17 cellular contexts compared by ENCODE assay signal in the genomic region with DNA sequence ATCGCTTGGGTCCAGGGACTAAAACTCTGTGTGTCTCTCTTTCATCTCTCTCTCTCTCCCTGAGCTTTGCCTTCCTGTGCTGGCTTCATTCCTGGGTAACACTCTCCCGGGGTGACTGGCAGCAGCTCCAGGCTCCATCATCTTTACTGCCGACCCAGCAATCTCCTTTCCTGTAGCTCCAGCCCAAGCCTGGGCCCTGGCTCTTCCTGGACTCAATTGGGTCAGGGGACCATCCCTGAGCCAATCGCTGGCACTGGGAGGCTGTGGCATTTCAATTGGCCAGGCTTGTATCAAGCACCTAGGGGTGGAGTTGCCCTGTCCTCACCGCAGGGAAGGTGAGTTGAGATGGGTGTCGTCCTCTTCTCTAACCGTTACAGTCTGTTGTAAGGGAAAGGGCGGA. TPM values are rescaled to one million over a fixed set of nuclear protein-coding genes. Genes with fewer than 3 reads are reported as not detected.
DNase-seq lines count a peak whose midpoint lies in the region; ATAC-seq and TF ChIP-seq lines count a peak whose summit lies in the region.
"Had no signal": no experiment of that assay in that cellular context is flagged by ENCODE, and none has a peak within 500 bp of the region (broad histone marks: within the 10 kb centered on the region; RNA-seq: fewer than 3 reads in every experiment).

No MANE protein-coding gene starts in this region.

- no peak for TF ChIP-seq POLR2A in testis (IDR thresholded peaks at IDR 0.05)

- H3K36me3 ChIP-seq in kidney epithelial cell (ENCODE audit: control insufficient read depth, insufficient read depth, low read length) (no peaks in the 10 kb centered on the region), testis (ENCODE audit: low read depth, missing control alignments) (no peaks in the 10 kb centered on the region)
- H3K36me3 ChIP-seq: upper lobe of left lung had no signal

- TF ChIP-seq CTCF in chondrocyte (IDR thresholded peaks at IDR 0.05) (no peak), kidney epithelial cell (IDR thresholded peaks at IDR 0.05; ENCODE audit: insufficient read depth, low read length, poor library complexity, severe bottlenecking) (no peak), testis (IDR thresholded peaks at IDR 0.05) (no peak), WTC11 (IDR thresholded peaks at IDR 0.05) (no peak)

- CTCF ChIA-PET in WTC11 (lab: Charles Lee): interaction anchor here (0.6 to 4.1 kb wide), 4 partner anchors 15 to 67 kb away, joined by 5 to 28 read pairs (median 8); a partner anchor contains a TSS

- intact Hi-C loops in testis (cut with DNase I; ENCODE audit: low total_unique reads): no loop called here

- 40 to 47% methylated on average over 8 of the region's 8 CpGs for WGBS in testis, 2 donors

- H3K36me3 Mint-ChIP-seq in chondrocyte (ENCODE audit: low read depth): no peaks in the 10 kb centered on the region
- H3K36me3 Mint-ChIP-seq in WTC11: no peaks in the 10 kb centered on the region
- H3K36me3 Mint-ChIP-seq: activated naive CD4-positive, alpha-beta T cell treated with anti-CD3 and anti-CD28 coated beads, Interleukin-2, amount 50 U/mL, for 24 hours had no signal

- H3K9me3 Mint-ChIP-seq in chondrocyte (ENCODE audit: low read depth): no peaks in the 10 kb centered on the region
- no peaks in the 10 kb centered on the region for H3K9me3 Mint-ChIP-seq in WTC11
- H3K9me3 Mint-ChIP-seq: activated naive CD4-positive, alpha-beta T cell treated with anti-CD3 and anti-CD28 coated beads, Interleukin-2, amount 50 U/mL, for 24 hours had no signal

- no peaks in the 10 kb centered on the region for H3K27me3 Mint-ChIP-seq in chondrocyte (ENCODE audit: low read depth)
- no peaks in the 10 kb centered on the region for H3K27me3 Mint-ChIP-seq in WTC11 (ENCODE audit: low read depth)

- POLR2A ChIA-PET in WTC11 (lab: Charles Lee): no interaction called here

- H3K27ac Mint-ChIP-seq in chondrocyte (ENCODE audit: unreplicated experiment) (no peak overlapping the region), WTC11 (no peak overlapping the region)
- H3K27ac Mint-ChIP-seq: activated naive CD4-positive, alpha-beta T cell treated with anti-CD3 and anti-CD28 coated beads, Interleukin-2, amount 50 U/mL, for 24 hours had no signal

- peak overlapping the region; percentile 26 for H3K4me3 ChIP-seq in kidney epithelial cell (ENCODE audit: low read depth, low read length)
- H3K4me3 ChIP-seq in testis: peak overlapping the region; percentile 15 to 22

- no peaks in the 10 kb centered on the region for H3K9me3 ChIP-seq in testis
- H3K9me3 ChIP-seq: upper lobe of left lung had no signal

- no peaks in the 10 kb centered on the region for H3K27me3 ChIP-seq in kidney epithelial cell (ENCODE audit: control insufficient read depth, insufficient read depth, low read length)
- H3K27me3 ChIP-seq in testis: no peaks in the 10 kb centered on the region
- H3K27me3 ChIP-seq: upper lobe of left lung had no signal

- H3K4me3 Mint-ChIP-seq in chondrocyte (ENCODE audit: unreplicated experiment): peak overlapping the region; percentile 44
- H3K4me3 Mint-ChIP-seq in WTC11: no peak overlapping the region

- peaks cover 34% of the 10 kb centered on the region for H3K4me1 Mint-ChIP-seq in chondrocyte (ENCODE audit: low read depth)
- peaks cover 94% of the 10 kb centered on the region for H3K4me1 Mint-ChIP-seq in WTC11
- H3K4me1 Mint-ChIP-seq: activated naive CD4-positive, alpha-beta T cell treated with anti-CD3 and anti-CD28 coated beads, Interleukin-2, amount 50 U/mL, for 24 hours had no signal

- no peak for ATAC-seq in WTC11

- peak overlapping the region; percentile 16 to 58 for H3K27ac ChIP-seq in testis

- DNase-seq in DMS53 (lab: John Stamatoyannopoulos, UW): peak; percentile 40
- DNase-seq in DMS53 treated with DMSO at 0.1 percent for 48 hours (lab: John Stamatoyannopoulos, UW; ENCODE audit: unreplicated experiment): no peak
- DNase-seq in chondrocyte (ENCODE audit: low spot score): no peak
- DNase-seq in kidney epithelial cell (ENCODE audit: low read depth): no peak
- DNase-seq in testis: no peak
- no peak for DNase-seq in WTC11 (ENCODE audit: low spot score)
- no peak for DNase-seq in HuH-7.5 (ENCODE audit: low spot score)
- DNase-seq in UCSD-AML1 (lab: John Stamatoyannopoulos, UW; ENCODE audit: unreplicated experiment): no peak
- DNase-seq: cerebellar nuclear complex, COR-L47, Kasumi-1, NCI-H2171, T1000 had no signal

- peaks cover 24% of the 10 kb centered on the region for H3K4me1 ChIP-seq in testis

TF ChIP-seq in WTC11, 78 proteins besides CTCF, POLR2A, EP300 and RAD21 (continues in another document):
- TF ChIP-seq, protein P1, sequence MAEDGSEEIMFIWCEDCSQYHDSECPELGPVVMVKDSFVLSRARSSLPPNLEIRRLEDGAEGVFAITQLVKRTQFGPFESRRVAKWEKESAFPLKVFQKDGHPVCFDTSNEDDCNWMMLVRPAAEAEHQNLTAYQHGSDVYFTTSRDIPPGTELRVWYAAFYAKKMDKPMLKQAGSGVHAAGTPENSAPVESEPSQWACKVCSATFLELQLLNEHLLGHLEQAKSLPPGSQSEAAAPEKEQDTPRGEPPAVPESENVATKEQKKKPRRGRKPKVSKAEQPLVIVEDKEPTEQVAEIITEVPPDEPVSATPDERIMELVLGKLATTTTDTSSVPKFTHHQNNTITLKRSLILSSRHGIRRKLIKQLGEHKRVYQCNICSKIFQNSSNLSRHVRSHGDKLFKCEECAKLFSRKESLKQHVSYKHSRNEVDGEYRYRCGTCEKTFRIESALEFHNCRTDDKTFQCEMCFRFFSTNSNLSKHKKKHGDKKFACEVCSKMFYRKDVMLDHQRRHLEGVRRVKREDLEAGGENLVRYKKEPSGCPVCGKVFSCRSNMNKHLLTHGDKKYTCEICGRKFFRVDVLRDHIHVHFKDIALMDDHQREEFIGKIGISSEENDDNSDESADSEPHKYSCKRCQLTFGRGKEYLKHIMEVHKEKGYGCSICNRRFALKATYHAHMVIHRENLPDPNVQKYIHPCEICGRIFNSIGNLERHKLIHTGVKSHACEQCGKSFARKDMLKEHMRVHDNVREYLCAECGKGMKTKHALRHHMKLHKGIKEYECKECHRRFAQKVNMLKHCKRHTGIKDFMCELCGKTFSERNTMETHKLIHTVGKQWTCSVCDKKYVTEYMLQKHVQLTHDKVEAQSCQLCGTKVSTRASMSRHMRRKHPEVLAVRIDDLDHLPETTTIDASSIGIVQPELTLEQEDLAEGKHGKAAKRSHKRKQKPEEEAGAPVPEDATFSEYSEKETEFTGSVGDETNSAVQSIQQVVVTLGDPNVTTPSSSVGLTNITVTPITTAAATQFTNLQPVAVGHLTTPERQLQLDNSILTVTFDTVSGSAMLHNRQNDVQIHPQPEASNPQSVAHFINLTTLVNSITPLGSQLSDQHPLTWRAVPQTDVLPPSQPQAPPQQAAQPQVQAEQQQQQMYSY (CRISPR knock-in tag; IDR thresholded peaks at IDR 0.05): no peak
- TF ChIP-seq ZNF423 (CRISPR knock-in tag; IDR thresholded peaks at IDR 0.05) (no peak), OVOL2 (CRISPR knock-in tag; IDR thresholded peaks at IDR 0.05; ENCODE audit: borderline replicate concordance) (no peak), CBFB (CRISPR knock-in tag; IDR thresholded peaks at IDR 0.05; ENCODE audit: low read depth) (no peak), PRRX2 (CRISPR knock-in tag; IDR thresholded peaks at IDR 0.05) (no peak)
- TF ChIP-seq, protein P2, sequence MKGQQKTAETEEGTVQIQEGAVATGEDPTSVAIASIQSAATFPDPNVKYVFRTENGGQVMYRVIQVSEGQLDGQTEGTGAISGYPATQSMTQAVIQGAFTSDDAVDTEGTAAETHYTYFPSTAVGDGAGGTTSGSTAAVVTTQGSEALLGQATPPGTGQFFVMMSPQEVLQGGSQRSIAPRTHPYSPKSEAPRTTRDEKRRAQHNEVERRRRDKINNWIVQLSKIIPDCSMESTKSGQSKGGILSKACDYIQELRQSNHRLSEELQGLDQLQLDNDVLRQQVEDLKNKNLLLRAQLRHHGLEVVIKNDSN (CRISPR knock-in tag; IDR thresholded peaks at IDR 0.05): no peak
- TF ChIP-seq, protein P3, sequence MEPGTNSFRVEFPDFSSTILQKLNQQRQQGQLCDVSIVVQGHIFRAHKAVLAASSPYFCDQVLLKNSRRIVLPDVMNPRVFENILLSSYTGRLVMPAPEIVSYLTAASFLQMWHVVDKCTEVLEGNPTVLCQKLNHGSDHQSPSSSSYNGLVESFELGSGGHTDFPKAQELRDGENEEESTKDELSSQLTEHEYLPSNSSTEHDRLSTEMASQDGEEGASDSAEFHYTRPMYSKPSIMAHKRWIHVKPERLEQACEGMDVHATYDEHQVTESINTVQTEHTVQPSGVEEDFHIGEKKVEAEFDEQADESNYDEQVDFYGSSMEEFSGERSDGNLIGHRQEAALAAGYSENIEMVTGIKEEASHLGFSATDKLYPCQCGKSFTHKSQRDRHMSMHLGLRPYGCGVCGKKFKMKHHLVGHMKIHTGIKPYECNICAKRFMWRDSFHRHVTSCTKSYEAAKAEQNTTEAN (CRISPR knock-in tag; IDR thresholded peaks at IDR 0.05): no peak
- TF ChIP-seq, protein P4, sequence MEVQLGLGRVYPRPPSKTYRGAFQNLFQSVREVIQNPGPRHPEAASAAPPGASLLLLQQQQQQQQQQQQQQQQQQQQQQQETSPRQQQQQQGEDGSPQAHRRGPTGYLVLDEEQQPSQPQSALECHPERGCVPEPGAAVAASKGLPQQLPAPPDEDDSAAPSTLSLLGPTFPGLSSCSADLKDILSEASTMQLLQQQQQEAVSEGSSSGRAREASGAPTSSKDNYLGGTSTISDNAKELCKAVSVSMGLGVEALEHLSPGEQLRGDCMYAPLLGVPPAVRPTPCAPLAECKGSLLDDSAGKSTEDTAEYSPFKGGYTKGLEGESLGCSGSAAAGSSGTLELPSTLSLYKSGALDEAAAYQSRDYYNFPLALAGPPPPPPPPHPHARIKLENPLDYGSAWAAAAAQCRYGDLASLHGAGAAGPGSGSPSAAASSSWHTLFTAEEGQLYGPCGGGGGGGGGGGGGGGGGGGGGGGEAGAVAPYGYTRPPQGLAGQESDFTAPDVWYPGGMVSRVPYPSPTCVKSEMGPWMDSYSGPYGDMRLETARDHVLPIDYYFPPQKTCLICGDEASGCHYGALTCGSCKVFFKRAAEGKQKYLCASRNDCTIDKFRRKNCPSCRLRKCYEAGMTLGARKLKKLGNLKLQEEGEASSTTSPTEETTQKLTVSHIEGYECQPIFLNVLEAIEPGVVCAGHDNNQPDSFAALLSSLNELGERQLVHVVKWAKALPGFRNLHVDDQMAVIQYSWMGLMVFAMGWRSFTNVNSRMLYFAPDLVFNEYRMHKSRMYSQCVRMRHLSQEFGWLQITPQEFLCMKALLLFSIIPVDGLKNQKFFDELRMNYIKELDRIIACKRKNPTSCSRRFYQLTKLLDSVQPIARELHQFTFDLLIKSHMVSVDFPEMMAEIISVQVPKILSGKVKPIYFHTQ (CRISPR knock-in tag; IDR thresholded peaks at IDR 0.05): no peak

RNA-seq across cellular contexts. Expression of a gene that starts 31.9 kb away (rescaled TPM):
- total RNA-seq in chondrocyte: not detected in 3 replicates
- not detected in 2 replicates for total RNA-seq in kidney epithelial cell
- under 1 TPM in 1 of 2 donors, not detected in 1; 0.81 TPM for total RNA-seq in testis
- 1.3 TPM for polyA plus RNA-seq in testis (ENCODE audit: insufficient read depth, low read depth, low replicate concordance)
- not detected in 3 replicates for total RNA-seq in WTC11 (2021)
- total RNA-seq: upper lobe of left lung had no signal
- polyA plus RNA-seq: neural cell, small intestine had no signal
